In genomic region chr17:34667656-34668055, GRCh38 we compare ENCODE assay signal across 18 cellular contexts.
DNase-seq lines count a peak whose midpoint lies in the region; ATAC-seq, FAIRE-seq and TF ChIP-seq lines count a peak whose summit lies in the region.
"Had no signal": no experiment of that assay in that cellular context is flagged by ENCODE, and none has a peak within 500 bp of the region (broad histone marks: within the 10 kb centered on the region; RNA-seq: fewer than 3 reads in every experiment).

No MANE protein-coding gene starts in this region.

- no peak overlapping the region for H3K9ac ChIP-seq in H1 (replicated peaks in 1 of 4; ENCODE audit: extremely low read depth in 1 of 4, low read depth in 3 of 4, low read length in 3 of 4)
- H3K9ac ChIP-seq: GM23248 had no signal

- peak overlapping the region; percentile 39; the same call in 1 of the 2 replicates for H2BK12ac ChIP-seq in H1 (ENCODE audit: low read depth, low read length)

- no peaks in the 10 kb centered on the region for H3K79me2 ChIP-seq in H1 (ENCODE audit: control insufficient read depth in 1 of 2, insufficient read depth in 2 of 2, low read length in 2 of 2)

- H3K4ac ChIP-seq in H1 (replicated peaks; ENCODE audit: insufficient read length, low read depth, low read length) = no peak overlapping the region

- H3K36me3 ChIP-seq in H1 (ENCODE audit: control insufficient read depth in 2 of 4, insufficient read depth in 4 of 4, low read length in 3 of 4) (no peaks in the 10 kb centered on the region), small intestine (ENCODE audit: control insufficient read depth in 2 of 2, insufficient read depth in 2 of 2, low read length in 2 of 2) (no peaks in the 10 kb centered on the region)
- H3K36me3 ChIP-seq: BE2C, HAP-1 had no signal

- no peaks in the 10 kb centered on the region for H3K9me3 ChIP-seq in H1 (ENCODE audit: insufficient read depth in 2 of 2, low read depth in 1 of 2, low read length in 1 of 2)
- H3K9me3 ChIP-seq in small intestine (ENCODE audit: control insufficient read depth, low read depth) = no peaks in the 10 kb centered on the region
- H3K9me3 ChIP-seq: BE2C, HAP-1 had no signal

- no peak for TF ChIP-seq POLR2A in H1 (IDR thresholded peaks at IDR 0.05; ENCODE audit: control extremely low read depth in 1 of 2, low read depth in 2 of 2, low read length in 2 of 2)

- no peak overlapping the region for H2AFZ ChIP-seq in H1 (ENCODE audit: low read length)
- H2AFZ ChIP-seq: GM23248 had no signal

- no peak overlapping the region for H3K4me3 ChIP-seq in H1 (ENCODE audit: extremely low read depth in 1 of 4, insufficient read depth in 2 of 4, low read depth in 3 of 4, low read length in 4 of 4)
- no peak overlapping the region for H3K4me3 ChIP-seq in small intestine (ENCODE audit: low read depth in 1 of 2, low read length in 2 of 2)
- H3K4me3 ChIP-seq: GM12878, GM23248, HAP-1 had no signal

- DNase-seq in H1 (ENCODE audit: low read depth in 1 of 2, low spot score in 2 of 2) (no peak), head of caudate nucleus (peak in 28 of 42 donors; percentile 8 to 71 (median 34)), midbrain (lab: John Stamatoyannopoulos, UW) (peak; percentile 33), small intestine (peak; percentile 44), NOMO-1 (lab: John Stamatoyannopoulos, UW; ENCODE audit: unreplicated experiment in 2 of 2) (no peak), NCI-H187 (lab: John Stamatoyannopoulos, UW) (no peak)
- DNase-seq: BE2C; CD4-positive, alpha-beta memory T cell; DMS79; GM23248 had no signal

- intact Hi-C loops in head of caudate nucleus (cut with DNase I) = no loop called here

- H3K27ac ChIP-seq in H1 (ENCODE audit: low read depth, low read length) = no peak overlapping the region
- H3K27ac ChIP-seq in small intestine (ENCODE audit: low read depth in 1 of 2, low read length in 1 of 2) = no peak overlapping the region
- H3K27ac ChIP-seq: C4-2B, GM23248, HL-60 had no signal

- TF ChIP-seq EP300 in H1 (IDR thresholded peaks at IDR 0.05; ENCODE audit: borderline replicate concordance in 1 of 2, low read depth in 2 of 2, low read length in 2 of 2) = no peak

- ATAC-seq in HG02840 (IDR thresholded peaks at IDR 0.05; ENCODE audit: low FRiP score, unreplicated experiment) (no peak), GM19328 (IDR thresholded peaks at IDR 0.05; ENCODE audit: unreplicated experiment) (no peak)
- ATAC-seq: GM12878 had no signal

- H3K4me1 ChIP-seq in H1 (replicated peaks in 1 of 4; ENCODE audit: control insufficient read depth in 3 of 4, insufficient read depth in 4 of 4, low read length in 3 of 4) = peaks cover 7 to 20% (median 12%) of the 10 kb centered on the region in 4 experiments
- H3K4me1 ChIP-seq in small intestine (ENCODE audit: control insufficient read depth in 2 of 2, insufficient read depth in 1 of 2, low read depth in 1 of 2, low read length in 1 of 2) = peaks cover 2 to 4% of the 10 kb centered on the region in 2 donors
- H3K4me1 ChIP-seq: HAP-1 had no signal

- no peak overlapping the region for H4K5ac ChIP-seq in H1 (ENCODE audit: insufficient read length, low read depth, low read length)

- H3K56ac ChIP-seq in H1 (replicated peaks; ENCODE audit: insufficient read length, low read depth, low read length) = no peak overlapping the region

- no peak for FAIRE-seq in H1 (lab: Jason Lieb, UNC)
- FAIRE-seq in small intestine (lab: Jason Lieb, UNC) = no peak
- FAIRE-seq: A204.1, GM12878, GM18507 had no signal

- no peak overlapping the region for H3K14ac ChIP-seq in H1 (ENCODE audit: insufficient read length)

- no peaks in the 10 kb centered on the region for H3K79me1 ChIP-seq in H1 (ENCODE audit: low read depth, low read length)

- H3K18ac ChIP-seq in H1 (ENCODE audit: extremely low read depth, low read length) = no peak overlapping the region

- peaks cover 4% of the 10 kb centered on the region; the same call in 1 of the 2 replicates for H3K23me2 ChIP-seq in H1 (ENCODE audit: low read depth, low read length)

- no peak overlapping the region for H2BK20ac ChIP-seq in H1 (ENCODE audit: low read length)

- H2AK5ac ChIP-seq in H1 (ENCODE audit: low read depth, low read length) = no peak overlapping the region

- H2BK5ac ChIP-seq in H1 (ENCODE audit: low read depth, low read length) = no peak overlapping the region

- no peak for TF ChIP-seq RAD21 in H1 (IDR thresholded peaks at IDR 0.05 in 1 of 2, conservative IDR thresholded peaks at IDR 0.05 in 1 of 2; ENCODE audit: low read depth in 2 of 2, low read length in 2 of 2)

- 91% methylated on average over 2 of the region's 2 CpGs; no CpG with 5 or more reads in 1 of the 2 experiments for WGBS in H1 (ENCODE audit: extremely low coverage in 1 of 2, insufficient coverage in 1 of 2, insufficient read length in 1 of 2, insufficient replicate concordance in 2 of 2, low coverage in 1 of 2, low lambda C conversion rate in 2 of 2, missing lambda C conversion rate in 1 of 2), 2 experiments
- WGBS in small intestine, 3 donors = 55 to 73% (median 55%) methylated on average over 2 of the region's 2 CpGs

- no peak overlapping the region for H3K23ac ChIP-seq in H1 (ENCODE audit: insufficient read length)

- H4K8ac ChIP-seq in H1 (ENCODE audit: extremely low read depth, insufficient read depth, low read length) = no peak overlapping the region

- no peak overlapping the region for H2BK15ac ChIP-seq in H1 (ENCODE audit: low read length)

- CTCF ChIA-PET in H1 (lab: Charles Lee; ENCODE audit: partially characterized antibody) = interaction anchor here (0.9 to 4.5 kb wide), 8 partner anchors 9 to 142 kb away, joined by 3 to 16 read pairs (median 4); no protein-coding TSS in a partner anchor

- no peak overlapping the region for H3K4me2 ChIP-seq in H1 (ENCODE audit: insufficient read depth in 1 of 2, low read depth in 2 of 2, low read length in 2 of 2)

- H4K20me1 ChIP-seq in H1 (replicated peaks in 1 of 2; ENCODE audit: control insufficient read depth in 1 of 2, insufficient read depth in 2 of 2, low read length in 2 of 2) = no peaks in the 10 kb centered on the region

- TF ChIP-seq CTCF in H1 (IDR thresholded peaks at IDR 0.05; ENCODE audit: control extremely low read depth in 1 of 3, insufficient read depth in 1 of 3, low read depth in 1 of 3, low read length in 3 of 3) = no peak

- H3K27me3 ChIP-seq in H1 (replicated peaks in 1 of 4; ENCODE audit: control insufficient read depth in 3 of 4, extremely low read depth in 1 of 4, insufficient read depth in 3 of 4, low read length in 3 of 4) (no peaks in the 10 kb centered on the region; a peak in 1 of 7 replicates), small intestine (ENCODE audit: control insufficient read depth in 2 of 2, insufficient read depth in 2 of 2, low read length in 2 of 2) (no peaks in the 10 kb centered on the region)
- H3K27me3 ChIP-seq: BE2C had no signal

- H2BK120ac ChIP-seq in H1 (replicated peaks; ENCODE audit: low read depth, low read length) = no peak overlapping the region

- POLR2A ChIA-PET in H1 (lab: Charles Lee; ENCODE audit: partially characterized antibody) = interaction anchor here (0.8 kb wide), 1 partner anchor 8 kb away, joined by 4 read pairs; no protein-coding TSS in a partner anchor

- no peak overlapping the region for H4K91ac ChIP-seq in H1 (replicated peaks; ENCODE audit: insufficient read length, low read length)

TF ChIP-seq in H1, 55 proteins besides CTCF, POLR2A, EP300 and RAD21:
- TF ChIP-seq SIN3A (conservative IDR thresholded peaks at IDR 0.05 in 1 of 2, IDR thresholded peaks at IDR 0.05 in 1 of 2; ENCODE audit: low read depth in 1 of 2, low read length in 2 of 2) = no peak
- TF ChIP-seq ASH2L (IDR thresholded peaks at IDR 0.05; ENCODE audit: low read length) = no peak
- TF ChIP-seq CEBPB (IDR thresholded peaks at IDR 0.05; ENCODE audit: low read depth, low read length) = no peak
- no peak for TF ChIP-seq BCL11A (IDR thresholded peaks at IDR 0.05; ENCODE audit: low read depth in 2 of 2, low read length in 2 of 2)
- no peak for TF ChIP-seq SP4 (IDR thresholded peaks at IDR 0.05; ENCODE audit: low read length)
- TF ChIP-seq CHD1 (IDR thresholded peaks at IDR 0.05; ENCODE audit: low read depth, low read length) = no peak
- no peak for TF ChIP-seq SRF (IDR thresholded peaks at IDR 0.05; ENCODE audit: low read depth, low read length)
- no peak for TF ChIP-seq NRF1 (IDR thresholded peaks at IDR 0.05; ENCODE audit: low read depth, low read length)
- no peak for TF ChIP-seq KDM4A (IDR thresholded peaks at IDR 0.05; ENCODE audit: low read depth, low read length, severe bottlenecking)
- no peak for TF ChIP-seq RNF2 (IDR thresholded peaks at IDR 0.05; ENCODE audit: borderline replicate concordance, low read depth, low read length, missing control alignments, poor library complexity, severe bottlenecking)

Comparison
In these comparisons a context has a peak if more than half of its experiments do, and no peak if none do; other contexts are left out.
1. DNase-seq: peak in head of caudate nucleus (28 of 42), midbrain (single experiment) and small intestine (single experiment); none in H1 (0 of 2), NOMO-1 (0 of 2) and NCI-H187 (0 of 2).